Comparison of ENCODE assay signal across 20 cellular contexts in the genomic region with DNA sequence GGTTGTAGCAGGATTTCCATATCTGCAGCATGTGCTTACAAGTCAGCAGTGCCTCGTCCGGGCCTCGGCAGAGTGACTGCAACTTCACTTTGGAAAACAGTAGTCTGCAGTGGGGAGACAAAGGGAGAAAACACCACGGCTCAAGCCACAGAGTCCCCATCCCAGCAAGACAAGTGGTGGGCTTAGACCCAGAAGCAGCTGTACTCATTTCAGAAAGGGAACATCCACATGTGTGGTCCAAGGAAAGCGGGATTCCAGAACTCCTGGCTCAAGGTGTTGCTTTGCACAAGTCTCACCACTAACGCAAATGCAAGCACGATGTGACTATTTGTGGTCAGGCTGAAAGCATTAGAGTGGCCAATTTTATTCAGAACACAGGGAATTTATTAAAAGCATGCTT.
"Had no signal": no experiment of that assay in that cellular context is flagged by ENCODE, and none has a peak within 500 bp of the region (broad histone marks: within the 10 kb centered on the region; RNA-seq: fewer than 3 reads in every experiment).

No MANE protein-coding gene starts in this region.

- DNase-seq: KBM-7, MV-4-11, NCI-H1048, NCI-H1105, NCI-H1417, NCI-H1436 treated with DMSO at 0.1 percent for 48 hours, NCI-H1694, NCI-H187 treated with DMSO at 0.1 percent for 48 hours, NCI-H2029 treated with DMSO at 0.1 percent for 48 hours, NCI-H2171 treated with DMSO at 0.1 percent for 48 hours, NCI-H345, NCI-H446 treated with DMSO at 0.1 percent for 48 hours, NCI-H510A treated with DMSO at 0.1 percent for 48 hours, NCI-H69, NCI-H774, PC-3, SHP77 had no signal

- H3K27ac ChIP-seq: RWPE1 had no signal

- ATAC-seq: Panc1, PC-3, SK-N-SH treated with all-trans-retinoic acid at 6 μM for 48 hours had no signal
